In the genomic region with DNA sequence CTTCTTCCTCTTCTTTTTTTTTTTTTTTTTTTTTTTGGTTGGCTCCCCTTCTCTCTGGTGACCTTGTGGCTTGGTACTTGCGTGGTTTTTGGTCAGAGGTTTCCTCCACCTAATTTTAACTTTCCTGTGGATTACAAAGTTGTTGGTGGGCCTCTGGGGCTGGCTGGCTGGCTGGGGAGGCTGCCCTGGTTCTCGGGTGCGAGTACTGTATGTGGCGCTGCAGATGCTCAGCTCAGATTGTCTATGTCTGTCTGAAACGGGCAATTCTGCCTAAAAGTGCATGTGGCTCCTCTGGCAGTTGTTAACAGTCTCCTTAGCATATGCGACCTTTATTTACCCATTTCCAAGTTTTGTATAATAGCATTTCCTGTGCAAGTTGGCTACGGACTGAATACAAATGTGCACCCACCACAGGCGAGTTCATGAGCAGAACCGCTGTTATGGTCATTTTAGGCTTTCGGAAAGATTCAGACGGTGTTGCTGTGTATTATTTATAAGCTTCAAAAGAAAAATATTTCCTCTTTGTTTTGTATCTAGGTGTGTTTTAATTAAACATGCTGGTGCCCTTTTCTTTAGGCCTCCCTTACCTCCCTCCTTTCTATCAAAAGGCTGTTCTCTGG, we compare ENCODE assay signal across 1 cellular context.
TF ChIP-seq lines count a peak whose summit lies in the region.

No MANE protein-coding gene starts in this region.

TF ChIP-seq in H1, 55 proteins besides CTCF, POLR2A, EP300 and RAD21:
- TF ChIP-seq, protein P1, sequence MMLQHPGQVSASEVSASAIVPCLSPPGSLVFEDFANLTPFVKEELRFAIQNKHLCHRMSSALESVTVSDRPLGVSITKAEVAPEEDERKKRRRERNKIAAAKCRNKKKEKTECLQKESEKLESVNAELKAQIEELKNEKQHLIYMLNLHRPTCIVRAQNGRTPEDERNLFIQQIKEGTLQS (IDR thresholded peaks at IDR 0.05; ENCODE audit: insufficient read depth, low read depth, low read length): no peak
- peak; percentile 91; the same call in 1 of the 2 replicates for TF ChIP-seq SUZ12 (IDR thresholded peaks at IDR 0.05; ENCODE audit: low read length)
- no peak for TF ChIP-seq BCL11A (IDR thresholded peaks at IDR 0.05; ENCODE audit: low read depth in 2 of 2, low read length in 2 of 2)
- peak; percentile 74 for TF ChIP-seq CBX8 (IDR thresholded peaks at IDR 0.05; ENCODE audit: borderline replicate concordance, low read depth, low read length)
- TF ChIP-seq USF2 (IDR thresholded peaks at IDR 0.05; ENCODE audit: low read length): no peak
- peak; percentile 100 for TF ChIP-seq RNF2 (IDR thresholded peaks at IDR 0.05; ENCODE audit: borderline replicate concordance, low read depth, low read length, missing control alignments, poor library complexity, severe bottlenecking)
- peak; percentile 78 for TF ChIP-seq EZH2 (IDR thresholded peaks at IDR 0.05; ENCODE audit: low read depth, low read length, severe bottlenecking)
TF ChIP-seq in H1: peak in this region for 4.
